Comparison of ENCODE assay signal across 24 cellular contexts in genomic region chr3:158651192-158651591, GRCh38.
"Had no signal": no experiment of that assay in that cellular context is flagged by ENCODE, and none has a peak within 500 bp of the region (broad histone marks: within the 10 kb centered on the region; RNA-seq: fewer than 3 reads in every experiment).

No MANE protein-coding gene starts in this region.

- H3K9me3 Mint-ChIP-seq: natural killer cell; nephron; neural progenitor cell; stimulated activated effector memory CD8-positive, alpha-beta T cell treated with anti-CD3 and anti-CD28 coated beads, Interleukin-12 subunit alpha, Interleukin-12 subunit beta, amount 100 ng/mL, for 72 hours; stimulated activated naive B cell treated with anti-CD40 and anti-IgM and Interleukin-4, amounts not matched to agents 10 μg/mL and 1 μg/mL and 100 μg/mL, for 72 hours; stimulated activated naive CD8-positive, alpha-beta T cell treated with anti-CD3 and anti-CD28 coated beads, Interleukin-15, Interleukin-2, amounts not matched to agents 100 ng/mL and 50 ng/mL, for 24 hours had no signal

- H3K4me3 Mint-ChIP-seq: natural killer cell; nephron; neural progenitor cell; stimulated activated effector memory CD8-positive, alpha-beta T cell treated with anti-CD3 and anti-CD28 coated beads, Interleukin-12 subunit alpha, Interleukin-12 subunit beta, amount 100 ng/mL, for 72 hours; stimulated activated naive B cell treated with anti-CD40 and anti-IgM and Interleukin-4, amounts not matched to agents 10 μg/mL and 1 μg/mL and 100 μg/mL, for 72 hours; stimulated activated naive CD8-positive, alpha-beta T cell treated with anti-CD3 and anti-CD28 coated beads, Interleukin-15, Interleukin-2, amounts not matched to agents 100 ng/mL and 50 ng/mL, for 24 hours had no signal

- H3K27me3 Mint-ChIP-seq: progenitor cell of endocrine pancreas; stimulated activated naive B cell treated with anti-CD40 and anti-IgM and Interleukin-4, amounts not matched to agents 10 μg/mL and 1 μg/mL and 100 μg/mL, for 72 hours; stimulated activated naive CD8-positive, alpha-beta T cell treated with anti-CD3 and anti-CD28 coated beads, Interleukin-15, Interleukin-2, amounts not matched to agents 100 ng/mL and 50 ng/mL, for 24 hours had no signal

- DNase-seq: natural killer cell; occipital lobe; ovary; posterior cingulate gyrus; psoas muscle; right cardiac atrium; right lobe of liver; sigmoid colon; small intestine; stimulated activated CD4-positive, alpha-beta T cell treated with anti-CD3 and anti-CD28 coated beads, Interleukin-15, amount 100 ng/mL, for 24 hours; stimulated activated CD4-positive, alpha-beta T cell treated with anti-CD3 and anti-CD28 coated beads, Interleukin-2, amount 100 ng/mL, for 24 hours; stimulated activated CD4-positive, alpha-beta T cell treated with anti-CD3 and anti-CD28 coated beads, Interleukin-2, amount 100 ng/mL, for 48 hours; stimulated activated CD4-positive, alpha-beta T cell treated with anti-CD3 and anti-CD28 coated beads, Interleukin-4, amount 100 ng/mL, for 24 hours; stimulated activated naive B cell treated with anti-CD40 and anti-IgM and Interleukin-4, amounts not matched to agents 10 μg/mL and 1 μg/mL and 100 μg/mL, for 72 hours; stimulated activated naive CD4-positive, alpha-beta T cell treated with Interleukin-2 at 50 U/mL for 16 hours; stomach; thyroid gland; trophoblast cell; upper lobe of left lung had no signal

- H3K27ac Mint-ChIP-seq: natural killer cell; nephron; neural progenitor cell; progenitor cell of endocrine pancreas; stimulated activated effector memory CD8-positive, alpha-beta T cell treated with anti-CD3 and anti-CD28 coated beads, Interleukin-12 subunit alpha, Interleukin-12 subunit beta, amount 100 ng/mL, for 72 hours; stimulated activated naive B cell treated with anti-CD40 and anti-IgM and Interleukin-4, amounts not matched to agents 10 μg/mL and 1 μg/mL and 100 μg/mL, for 72 hours; stimulated activated naive CD8-positive, alpha-beta T cell treated with anti-CD3 and anti-CD28 coated beads, Interleukin-15, Interleukin-2, amounts not matched to agents 100 ng/mL and 50 ng/mL, for 24 hours had no signal

- ATAC-seq: natural killer cell; psoas muscle; right cardiac atrium; right lobe of liver; stimulated activated effector memory CD8-positive, alpha-beta T cell treated with anti-CD3 and anti-CD28 coated beads, Interleukin-12 subunit alpha, Interleukin-12 subunit beta, amount 100 ng/mL, for 72 hours; stimulated activated naive B cell treated with anti-CD40 and anti-IgM and Interleukin-4, amounts not matched to agents 10 μg/mL and 1 μg/mL and 100 μg/mL, for 72 hours had no signal

- H3K4me1 Mint-ChIP-seq: nephron, neural progenitor cell had no signal
